14 cellular contexts compared by ENCODE assay signal in genomic region chr16:55330726-55331647, GRCh38. TPM values are rescaled to one million over a fixed set of nuclear protein-coding genes. Genes with fewer than 3 reads are reported as not detected.
A peak's percentile ranks its signal among the peaks of the same experiment; 100 is the strongest.
DNase-seq lines count a peak whose midpoint lies in the region; ATAC-seq, FAIRE-seq and TF ChIP-seq lines count a peak whose summit lies in the region.
"Had no signal": no experiment of that assay in that cellular context is flagged by ENCODE, and none has a peak within 500 bp of the region (broad histone marks: within the 10 kb centered on the region; RNA-seq: fewer than 3 reads in every experiment).

No MANE protein-coding gene starts in this region.

- H3K9me3 ChIP-seq in ectodermal cell (ENCODE audit: control insufficient read depth, low read length), result no peaks in the 10 kb centered on the region
- no peaks in the 10 kb centered on the region for H3K9me3 ChIP-seq in kidney (ENCODE audit: control insufficient read depth in 1 of 2, low read length in 2 of 2)
- H3K9me3 ChIP-seq in psoas muscle, result no peaks in the 10 kb centered on the region

- DNase-seq in kidney, result peak; percentile 56
- DNase-seq in psoas muscle, result no peak
- no peak for DNase-seq in DMS153 (lab: John Stamatoyannopoulos, UW)
- DNase-seq in activated CD4-positive, alpha-beta T cell treated with anti-CD3 and anti-CD28 coated beads for 4 hours, result no peak
- no peak for DNase-seq in activated CD8-positive, alpha-beta memory T cell treated with anti-CD3 and anti-CD28 coated beads, Interleukin-2, amount 50 U/mL, for 4 hours
- no peak for DNase-seq in substantia nigra (lab: John Stamatoyannopoulos, UW)
- DNase-seq: activated CD8-positive, alpha-beta memory T cell treated with anti-CD3 and anti-CD28 coated beads, Interleukin-2, amount 50 U/mL, for 48 hours; activated naive CD4-positive, alpha-beta T cell; dorsolateral prefrontal cortex; NCI-H1436 treated with DMSO at 0.1 percent for 48 hours had no signal

- H3K27ac ChIP-seq in ectodermal cell (ENCODE audit: insufficient read depth, low read depth, low read length, poor library complexity, severe bottlenecking) (no peak overlapping the region), kidney (ENCODE audit: low read depth in 2 of 2, low read length in 2 of 2) (no peak overlapping the region), psoas muscle (no peak overlapping the region), substantia nigra (ENCODE audit: low read depth, low read length, poor library complexity, severe bottlenecking) (no peak overlapping the region)
- H3K27ac ChIP-seq: dorsolateral prefrontal cortex had no signal

- H3K9ac ChIP-seq in kidney (ENCODE audit: low read length in 2 of 2), result no peak overlapping the region

- H3K4me3 ChIP-seq in ectodermal cell (ENCODE audit: insufficient read depth, low read depth, low read length), result peak overlapping the region; percentile 46
- H3K4me3 ChIP-seq in kidney (ENCODE audit: low read length in 2 of 2), result no peak overlapping the region
- peak overlapping the region; percentile 30 for H3K4me3 ChIP-seq in psoas muscle

- FAIRE-seq in kidney (lab: Jason Lieb, UNC), result no peak

- H3K27me3 ChIP-seq in ectodermal cell (ENCODE audit: control insufficient read depth, insufficient read depth, low read length, poor library complexity, severe bottlenecking), result peaks cover 94% of the 10 kb centered on the region
- peaks cover 0 to 44% (median 2%) of the 10 kb centered on the region in 3 donors for H3K27me3 ChIP-seq in psoas muscle (ENCODE audit: insufficient read depth in 3 of 3, low read length in 2 of 3)

- 29% methylated on average over 54 of the region's 54 CpGs for WGBS in ectodermal cell, 2 experiments
- WGBS in psoas muscle, 3 donors, result 30 to 39% (median 39%) methylated on average over 54 of the region's 54 CpGs

- TF ChIP-seq POLR2A in GM18526 (IDR thresholded peaks at IDR 0.05; ENCODE audit: extremely low read depth, insufficient read length), result peak; percentile 34

- TF ChIP-seq CTCF in kidney (IDR thresholded peaks at IDR 0.05; ENCODE audit: borderline replicate concordance, extremely low read depth, insufficient read depth), result no peak
- TF ChIP-seq CTCF in psoas muscle (IDR thresholded peaks at IDR 0.05), result no peak

- intact Hi-C loops in kidney (cut with DNase I) (no loop called here), psoas muscle (cut with DNase I) (no loop called here)

- H3K4me1 ChIP-seq in ectodermal cell (ENCODE audit: control insufficient read depth, insufficient read depth, low read length) (peaks cover 8% of the 10 kb centered on the region), kidney (ENCODE audit: control insufficient read depth in 1 of 2, insufficient read depth in 1 of 2, low read depth in 1 of 2, low read length in 2 of 2) (peaks cover 0 to 5% of the 10 kb centered on the region in 2 donors), psoas muscle (peaks cover 4% of the 10 kb centered on the region)

- no peaks in the 10 kb centered on the region for H3K36me3 ChIP-seq in ectodermal cell (ENCODE audit: control insufficient read depth, insufficient read depth, low read length)
- H3K36me3 ChIP-seq in kidney (ENCODE audit: control insufficient read depth in 1 of 2, insufficient read depth in 2 of 2, low read length in 2 of 2), result no peaks in the 10 kb centered on the region
- H3K36me3 ChIP-seq in psoas muscle (ENCODE audit: insufficient read depth in 1 of 2, low read depth in 1 of 2), result no peaks in the 10 kb centered on the region

- ATAC-seq in psoas muscle, result peak in 1 of 4 donors; percentile 32
- ATAC-seq: activated CD4-positive, CD25-positive, alpha-beta regulatory T cell treated with anti-CD3 and anti-CD28 coated beads, Interleukin-2, amount 50 U/mL, for 24 hours had no signal

RNA-seq across cellular contexts. Expression of gene IRX6, which starts 7.0 kb away (rescaled TPM):
- polyA plus RNA-seq in ectodermal cell (2013, experiment 1 of 4), result not detected
- polyA plus RNA-seq in ectodermal cell (2013, experiment 2 of 4), result 0.05 TPM
- not detected for polyA plus RNA-seq in ectodermal cell (2013, experiment 3 of 4)
- polyA plus RNA-seq in ectodermal cell (2013, experiment 4 of 4), result 0.08 TPM
- total RNA-seq in kidney, result 1.2 TPM
- 0.62 TPM for polyA plus RNA-seq in kidney (ENCODE audit: insufficient read depth, low read depth, low replicate concordance)
- total RNA-seq in psoas muscle, result 1 to 10 TPM in 2 of 4 donors, under 1 TPM in 2; 0.32 to 2.1 (median 0.74) TPM
- polyA plus RNA-seq in psoas muscle, result 1 to 10 TPM in 2 of 3 donors, under 1 TPM in 1; 0.46 to 6.1 (median 1.7) TPM
- total RNA-seq: T-helper 1 cell treated with Interleukin-12 subunit alpha and Interleukin-12 subunit beta and Interleukin-4 antibody, amounts not matched to agents 30 ng/mL and 1 ng/mL, for 36 hours had no signal

Comparison
In these comparisons a context has a peak if more than half of its experiments do, and no peak if none do; other contexts are left out.
1. H3K4me3 ChIP-seq: peak in ectodermal cell (single experiment) and psoas muscle (single experiment); none in kidney (0 of 2).